1 cellular context compared by ENCODE assay signal in genomic region chr1:228457396-228458176, GRCh38.
A peak's percentile ranks its signal among the peaks of the same experiment; 100 is the strongest.
TF ChIP-seq lines count a peak whose summit lies in the region.

No MANE protein-coding gene starts in this region.

TF ChIP-seq in HEK293, 187 proteins besides CTCF, POLR2A, EP300 and RAD21 (continued from another document and continues in another):
- TF ChIP-seq PRDM10 (tag by site-specific recombination; IDR thresholded peaks at IDR 0.05) = 0 out of 2 replicates have a peak, but pooled peaks have one; percentile 8
- TF ChIP-seq ZNF48 (tag by site-specific recombination; IDR thresholded peaks at IDR 0.05) = no peak
- TF ChIP-seq ZNF560 (tag by site-specific recombination; IDR thresholded peaks at IDR 0.05; ENCODE audit: borderline replicate concordance) = no peak
- TF ChIP-seq ZNF18 (tag by site-specific recombination; IDR thresholded peaks at IDR 0.05) = peak; percentile 44; the same call in 1 of the 2 replicates
- TF ChIP-seq HIC1 (tag by site-specific recombination; IDR thresholded peaks at IDR 0.05) = peak; percentile 94
- TF ChIP-seq ZSCAN30 (tag by site-specific recombination; IDR thresholded peaks at IDR 0.05) = peak; percentile 91
- peak; percentile 81 for TF ChIP-seq ZNF394 (tag by site-specific recombination; IDR thresholded peaks at IDR 0.05; ENCODE audit: borderline replicate concordance)
- TF ChIP-seq HOXA7 (CRISPR knock-in tag; IDR thresholded peaks at IDR 0.05; ENCODE audit: borderline replicate concordance) = no peak
- no peak for TF ChIP-seq ZSCAN18 (tag by site-specific recombination; IDR thresholded peaks at IDR 0.05)
- no peak; the same call in 1 of the 2 replicates for TF ChIP-seq KLF9 (tag by site-specific recombination; IDR thresholded peaks at IDR 0.05; ENCODE audit: low read depth)
- peak; percentile 92 for TF ChIP-seq ZSCAN23 (tag by site-specific recombination; IDR thresholded peaks at IDR 0.05)
- TF ChIP-seq ZNF768 (tag by site-specific recombination; IDR thresholded peaks at IDR 0.05) = no peak
- peak; percentile 74 for TF ChIP-seq SP3 (tag by site-specific recombination; IDR thresholded peaks at IDR 0.05)
- no peak for TF ChIP-seq ZNF148 (tag by site-specific recombination; IDR thresholded peaks at IDR 0.05; ENCODE audit: borderline replicate concordance)
- no peak for TF ChIP-seq ZNF132 (tag by site-specific recombination; IDR thresholded peaks at IDR 0.05; ENCODE audit: borderline replicate concordance)
- no peak for TF ChIP-seq MEIS1 (CRISPR knock-in tag; IDR thresholded peaks at IDR 0.05; ENCODE audit: borderline replicate concordance)
- no peak for TF ChIP-seq ZNF658 (tag by site-specific recombination; IDR thresholded peaks at IDR 0.05)
- peak; percentile 48; the same call in 1 of the 2 replicates for TF ChIP-seq KLF8 (tag by site-specific recombination; IDR thresholded peaks at IDR 0.05)
- TF ChIP-seq ZBTB17 (tag by site-specific recombination; IDR thresholded peaks at IDR 0.05) = peak; percentile 94
- TF ChIP-seq ZNF398 (tag by site-specific recombination; IDR thresholded peaks at IDR 0.05) = no peak
- no peak for TF ChIP-seq ZNF274 (IDR thresholded peaks at IDR 0.05; ENCODE audit: low read length)
- no peak for TF ChIP-seq ZNF274 (tag by site-specific recombination; IDR thresholded peaks at IDR 0.05; ENCODE audit: borderline replicate concordance)
- TF ChIP-seq ZNF639 (tag by site-specific recombination; IDR thresholded peaks at IDR 0.05) = peak; percentile 91
- TF ChIP-seq ZNF266 (tag by site-specific recombination; IDR thresholded peaks at IDR 0.05; ENCODE audit: low read depth) = no peak
- no peak for TF ChIP-seq ZNF704 (tag by site-specific recombination; IDR thresholded peaks at IDR 0.05)
- TF ChIP-seq ZNF423 (tag by site-specific recombination; IDR thresholded peaks at IDR 0.05) = 0 out of 2 replicates have a peak, but pooled peaks have one; percentile 5
- TF ChIP-seq ZNF214 (tag by site-specific recombination; IDR thresholded peaks at IDR 0.05; ENCODE audit: borderline replicate concordance) = no peak
- TF ChIP-seq ZNF211 (tag by site-specific recombination; IDR thresholded peaks at IDR 0.05; ENCODE audit: low read depth) = no peak; the same call in 1 of the 2 replicates
- TF ChIP-seq ZNF621 (tag by site-specific recombination; IDR thresholded peaks at IDR 0.05) = no peak
- TF ChIP-seq TSHZ1 (tag by site-specific recombination; IDR thresholded peaks at IDR 0.05; ENCODE audit: borderline replicate concordance) = peak; percentile 78
- TF ChIP-seq ZNF707 (tag by site-specific recombination; IDR thresholded peaks at IDR 0.05) = peak; percentile 16; the same call in 1 of the 2 replicates
- TF ChIP-seq SCRT2 (tag by site-specific recombination; IDR thresholded peaks at IDR 0.05) = peak; percentile 100
- no peak for TF ChIP-seq ZNF433 (tag by site-specific recombination; IDR thresholded peaks at IDR 0.05; ENCODE audit: low read depth)
- no peak for TF ChIP-seq ZNF670 (tag by site-specific recombination; IDR thresholded peaks at IDR 0.05; ENCODE audit: low read depth)
- TF ChIP-seq ZNF221 (tag by site-specific recombination; IDR thresholded peaks at IDR 0.05; ENCODE audit: borderline replicate concordance) = no peak
- no peak for TF ChIP-seq ZNF426 (tag by site-specific recombination; IDR thresholded peaks at IDR 0.05)
- TF ChIP-seq ZNF837 (tag by site-specific recombination; IDR thresholded peaks at IDR 0.05) = peak; percentile 94; the same call in 1 of the 2 replicates
- peak; percentile 55 for TF ChIP-seq ZSCAN4 (tag by site-specific recombination; IDR thresholded peaks at IDR 0.05)
